ENCODE assay signal across 1 cellular context in genomic region chr2:181892795-181893435, GRCh38.
TF ChIP-seq lines count a peak whose summit lies in the region.

No MANE protein-coding gene starts in this region.

TF ChIP-seq in GM23338, 12 proteins besides CTCF, POLR2A, EP300 and RAD21 (continued from another document):
- TF ChIP-seq ZNF462 (CRISPR knock-in tag; IDR thresholded peaks at IDR 0.05), result no peak
- no peak for TF ChIP-seq POLR2AphosphoS5 (IDR thresholded peaks at IDR 0.05; ENCODE audit: low read depth)
